19 cellular contexts compared by ENCODE assay signal in genomic region chr14:96247031-96247430, GRCh38. TPM values are rescaled to one million over a fixed set of nuclear protein-coding genes. Genes with fewer than 3 reads are reported as not detected.
"Had no signal": no experiment of that assay in that cellular context is flagged by ENCODE, and none has a peak within 500 bp of the region (broad histone marks: within the 10 kb centered on the region; RNA-seq: fewer than 3 reads in every experiment).

No MANE protein-coding gene starts in this region.

- H3K27ac ChIP-seq: breast epithelium, left ventricle myocardium inferior, prostate gland, upper lobe of left lung had no signal

- H3K4me3 ChIP-seq: breast epithelium, gastroesophageal sphincter, left ventricle myocardium inferior, mucosa of descending colon, prostate gland, upper lobe of left lung had no signal

- ATAC-seq: naive thymus-derived CD8-positive, alpha-beta T cell; stimulated activated naive CD8-positive, alpha-beta T cell treated with anti-CD3 and anti-CD28 coated beads, Interleukin-15, amount 100 ng/mL, for 72 hours had no signal

- H3K9me3 ChIP-seq: breast epithelium, left ventricle myocardium inferior, mucosa of descending colon, prostate gland, upper lobe of left lung had no signal

- H3K4me1 ChIP-seq: breast epithelium, gastroesophageal sphincter, left ventricle myocardium inferior, prostate gland, upper lobe of left lung had no signal

- DNase-seq: activated CD4-positive, alpha-beta T cell treated with anti-CD3 and anti-CD28 coated beads, Interleukin-2, amount 10 ng/mL, durations not matched to agents 7 days and 5 days; activated CD4-positive, CD25-positive, alpha-beta regulatory T cell; activated CD8-positive, alpha-beta memory T cell treated with anti-CD3 and anti-CD28 coated beads, Interleukin-2, amount 50 U/mL, for 48 hours; activated naive CD4-positive, alpha-beta T cell treated with Interleukin-2 at 50 U/mL for 16 hours; aorta; cerebellar nuclear complex; effector memory CD4-positive, alpha-beta T cell; left ventricle myocardium inferior; mucosa of descending colon; naive thymus-derived CD8-positive, alpha-beta T cell; stimulated activated CD4-positive, alpha-beta T cell treated with anti-CD3 and anti-CD28 coated beads, Interleukin-1b, Interleukin-23, amount 100 ng/mL, for 48 hours; stimulated activated naive CD8-positive, alpha-beta T cell treated with anti-CD3 and anti-CD28 coated beads, Interleukin-15, amount 100 ng/mL, for 72 hours; SW 1271; upper lobe of left lung had no signal

- H3K27me3 ChIP-seq: breast epithelium, gastroesophageal sphincter, upper lobe of left lung had no signal

- H3K36me3 ChIP-seq: breast epithelium, gastroesophageal sphincter, left ventricle myocardium inferior, prostate gland, upper lobe of left lung had no signal

RNA-seq across cellular contexts. Expression of gene BDKRB1, which starts 9.0 kb away (rescaled TPM):
- total RNA-seq: activated CD4-positive, alpha-beta T cell treated with anti-CD3 and anti-CD28 coated beads, Interleukin-2, amount 10 ng/mL, durations not matched to agents 7 days and 5 days; left ventricle myocardium inferior; naive thymus-derived CD8-positive, alpha-beta T cell; T-helper 2 cell treated with Interferon-gamma antibody and Interleukin-4, amounts not matched to agents 100 ng/mL and 5 ng/mL, for 36 hours; temporal lobe had no signal
- polyA plus RNA-seq: naive thymus-derived CD8-positive, alpha-beta T cell had no signal

RNA-seq across cellular contexts. Expression of gene BDKRB2, which starts 42.4 kb away (rescaled TPM):
- total RNA-seq: activated CD4-positive, alpha-beta T cell treated with anti-CD3 and anti-CD28 coated beads, Interleukin-2, amount 10 ng/mL, durations not matched to agents 7 days and 5 days; naive thymus-derived CD8-positive, alpha-beta T cell; T-helper 2 cell treated with Interferon-gamma antibody and Interleukin-4, amounts not matched to agents 100 ng/mL and 5 ng/mL, for 36 hours had no signal
- polyA plus RNA-seq: aorta; naive thymus-derived CD8-positive, alpha-beta T cell had no signal
